In the genomic region with DNA sequence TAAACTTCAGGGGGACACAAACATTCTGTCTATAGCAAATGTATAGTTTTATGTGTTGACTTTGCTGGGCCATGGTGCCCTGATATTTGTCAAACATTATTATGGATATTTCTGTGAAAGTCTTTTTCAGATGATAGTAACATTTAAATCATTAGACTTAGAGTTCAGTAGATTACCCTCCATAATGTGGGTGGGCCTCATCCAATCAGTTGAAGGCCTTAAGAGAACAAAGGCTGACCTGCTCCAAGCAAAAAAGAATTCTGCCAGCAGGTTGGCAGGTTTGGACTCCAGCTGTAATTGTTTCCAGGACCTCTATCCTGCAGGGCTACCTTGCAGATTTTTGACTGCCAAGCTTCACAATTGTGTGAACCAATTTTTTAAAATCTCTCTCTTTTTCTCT, we compare ENCODE assay signal across 40 cellular contexts.
"Had no signal": no experiment of that assay in that cellular context is flagged by ENCODE, and none has a peak within 500 bp of the region (broad histone marks: within the 10 kb centered on the region; RNA-seq: fewer than 3 reads in every experiment).

No MANE protein-coding gene starts in this region.

- FAIRE-seq: astrocyte, bronchial epithelial cell had no signal

- H3K4me3 Mint-ChIP-seq: activated naive CD4-positive, alpha-beta T cell treated with anti-CD3 and anti-CD28 coated beads for 36 hours; activated naive CD4-positive, alpha-beta T cell treated with anti-CD3 and anti-CD28 coated beads, Interleukin-2, amount 10 ng/mL, durations not matched to agents 7 days and 5 days; activated naive CD4-positive, alpha-beta T cell treated with anti-CD3 and anti-CD28 coated beads, Interleukin-2, amount 50 U/mL, for 24 hours; activated naive CD8-positive, alpha-beta T cell; activated naive CD8-positive, alpha-beta T cell treated with anti-CD3 and anti-CD28 coated beads for 36 hours; activated naive CD8-positive, alpha-beta T cell treated with anti-CD3 and anti-CD28 coated beads, Interleukin-2, amount 10 ng/mL, durations not matched to agents 7 days and 5 days; activated naive CD8-positive, alpha-beta T cell treated with anti-CD3 and anti-CD28 coated beads, Interleukin-2, amount 50 U/mL, for 24 hours; activated T-cell treated with anti-CD3 and anti-CD28 coated beads, Interleukin-2, amount 50 U/mL, for 24 hours; activated T-cell treated with anti-CD3 and anti-CD28 coated beads, Interleukin-2, amount 50 U/mL, for 4 hours; activated T-cell treated with anti-CD3 and anti-CD28 coated beads, Interleukin-2, amount 50 U/mL, for 72 hours; activated T-helper 1 cell treated with anti-CD3 and anti-CD28 coated beads, Interleukin-12 subunit alpha, Interleukin-12 subunit beta, Interleukin-2, Interleukin-4 antibody, amounts not matched to agents 30 ng/mL and 10 ng/mL and 1 ng/mL, durations not matched to agents 14 hours and 24 hours and 36 hours; activated T-helper 17 cell treated with anti-CD3 and anti-CD28 coated beads, Interleukin-2, amount 50 U/mL, for 72 hours; brain; central memory CD8-positive, alpha-beta T cell had no signal

- H3K27me3 Mint-ChIP-seq: activated naive CD4-positive, alpha-beta T cell treated with anti-CD3 and anti-CD28 coated beads, Interleukin-2, amount 10 ng/mL, durations not matched to agents 7 days and 5 days; activated naive CD4-positive, alpha-beta T cell treated with anti-CD3 and anti-CD28 coated beads, Interleukin-2, amount 50 U/mL, for 24 hours; activated naive CD8-positive, alpha-beta T cell; activated naive CD8-positive, alpha-beta T cell treated with anti-CD3 and anti-CD28 coated beads for 36 hours; activated naive CD8-positive, alpha-beta T cell treated with anti-CD3 and anti-CD28 coated beads, Interleukin-2, amount 10 ng/mL, durations not matched to agents 7 days and 5 days; activated naive CD8-positive, alpha-beta T cell treated with anti-CD3 and anti-CD28 coated beads, Interleukin-2, amount 50 U/mL, for 24 hours; activated T-cell treated with anti-CD3 and anti-CD28 coated beads, Interleukin-2, amount 50 U/mL, for 24 hours; activated T-helper 17 cell treated with anti-CD3 and anti-CD28 coated beads, Interleukin-2, amount 50 U/mL, for 72 hours; brain; central memory CD8-positive, alpha-beta T cell had no signal

- H3K36me3 ChIP-seq: adrenal gland, ascending aorta, brain microvascular endothelial cell, breast epithelium, cardiac muscle cell had no signal

- H3K4me1 Mint-ChIP-seq: activated naive CD4-positive, alpha-beta T cell treated with anti-CD3 and anti-CD28 coated beads, Interleukin-2, amount 10 ng/mL, durations not matched to agents 7 days and 5 days; activated naive CD4-positive, alpha-beta T cell treated with anti-CD3 and anti-CD28 coated beads, Interleukin-2, amount 50 U/mL, for 24 hours; activated naive CD8-positive, alpha-beta T cell treated with anti-CD3 and anti-CD28 coated beads for 36 hours; activated naive CD8-positive, alpha-beta T cell treated with anti-CD3 and anti-CD28 coated beads, Interleukin-2, amount 10 ng/mL, durations not matched to agents 7 days and 5 days; activated naive CD8-positive, alpha-beta T cell treated with anti-CD3 and anti-CD28 coated beads, Interleukin-2, amount 50 U/mL, for 24 hours; activated T-helper 17 cell treated with anti-CD3 and anti-CD28 coated beads, Interleukin-2, amount 50 U/mL, for 72 hours; central memory CD8-positive, alpha-beta T cell had no signal

- DNase-seq: activated effector memory CD4-positive, alpha-beta T cell treated with anti-CD3 and anti-CD28 coated beads, Interleukin-2, amount 50 U/mL, for 16 hours; activated effector memory CD4-positive, alpha-beta T cell treated with Interleukin-2 at 50 U/mL for 16 hours; activated gamma-delta T cell; activated gamma-delta T cell treated with Interleukin-2 at 50 U/mL for 16 hours; activated naive CD4-positive, alpha-beta T cell; activated naive CD4-positive, alpha-beta T cell treated with anti-CD3 and anti-CD28 coated beads for 36 hours; activated naive CD4-positive, alpha-beta T cell treated with anti-CD3 and anti-CD28 coated beads, Interleukin-2, amount 10 ng/mL, durations not matched to agents 7 days and 5 days; activated naive CD4-positive, alpha-beta T cell treated with anti-CD3 and anti-CD28 coated beads, Interleukin-2, amount 50 U/mL, for 16 hours; activated naive CD4-positive, alpha-beta T cell treated with Interleukin-2 at 50 U/mL for 16 hours; activated naive CD8-positive, alpha-beta T cell treated with anti-CD3 and anti-CD28 coated beads for 36 hours; activated naive CD8-positive, alpha-beta T cell treated with anti-CD3 and anti-CD28 coated beads, Interleukin-2, amount 10 ng/mL, durations not matched to agents 7 days and 5 days; activated naive CD8-positive, alpha-beta T cell treated with anti-CD3 and anti-CD28 coated beads, Interleukin-2, amount 50 U/mL, for 24 hours; activated T-cell treated with anti-CD3 and anti-CD28 coated beads, Interleukin-2, amount 50 U/mL, for 1 hour; activated T-cell treated with anti-CD3 and anti-CD28 coated beads, Interleukin-2, amount 50 U/mL, for 24 hours; activated T-cell treated with anti-CD3 and anti-CD28 coated beads, Interleukin-2, amount 50 U/mL, for 4 hours; activated T-cell treated with anti-CD3 and anti-CD28 coated beads, Interleukin-2, amount 50 U/mL, for 48 hours; activated T-cell treated with anti-CD3 and anti-CD28 coated beads, Interleukin-2, amount 50 U/mL, for 72 hours; adrenal gland; amniotic stem cell; amygdala; anterior cingulate cortex; aorta; body of pancreas; brain microvascular endothelial cell; caudate nucleus; central memory CD4-positive, alpha-beta T cell; cerebellar nuclear complex had no signal

- H3K4me1 ChIP-seq: adrenal gland, body of pancreas, breast epithelium had no signal

- H3K9me3 ChIP-seq: adrenal gland, ascending aorta, body of pancreas, breast epithelium had no signal

- H3K27ac ChIP-seq: adrenal gland, ascending aorta, body of pancreas, brain microvascular endothelial cell, breast epithelium, cardiac muscle cell had no signal

- H3K36me3 Mint-ChIP-seq: activated naive CD4-positive, alpha-beta T cell treated with anti-CD3 and anti-CD28 coated beads, Interleukin-2, amount 10 ng/mL, durations not matched to agents 7 days and 5 days; activated naive CD4-positive, alpha-beta T cell treated with anti-CD3 and anti-CD28 coated beads, Interleukin-2, amount 50 U/mL, for 24 hours; activated naive CD4-positive, alpha-beta T cell treated with anti-CD3 and anti-CD28 coated beads, Interleukin-2, amount 50 U/mL, for 72 hours; activated naive CD8-positive, alpha-beta T cell; activated naive CD8-positive, alpha-beta T cell treated with anti-CD3 and anti-CD28 coated beads for 36 hours; activated naive CD8-positive, alpha-beta T cell treated with anti-CD3 and anti-CD28 coated beads, Interleukin-2, amount 10 ng/mL, durations not matched to agents 7 days and 5 days; brain had no signal

- H3K4me3 ChIP-seq: adrenal gland, ascending aorta, body of pancreas, breast epithelium, cardiac muscle cell had no signal

- H3K27me3 ChIP-seq: adrenal gland, ascending aorta, body of pancreas, brain microvascular endothelial cell, breast epithelium, cardiac muscle cell had no signal

- H3K27ac Mint-ChIP-seq: activated naive CD4-positive, alpha-beta T cell treated with anti-CD3 and anti-CD28 coated beads for 36 hours; activated naive CD4-positive, alpha-beta T cell treated with anti-CD3 and anti-CD28 coated beads, Interleukin-2, amount 10 ng/mL, durations not matched to agents 7 days and 5 days; activated naive CD4-positive, alpha-beta T cell treated with anti-CD3 and anti-CD28 coated beads, Interleukin-2, amount 50 U/mL, for 24 hours; activated naive CD4-positive, alpha-beta T cell treated with anti-CD3 and anti-CD28 coated beads, Interleukin-2, amount 50 U/mL, for 72 hours; activated naive CD8-positive, alpha-beta T cell; activated naive CD8-positive, alpha-beta T cell treated with anti-CD3 and anti-CD28 coated beads for 36 hours; activated naive CD8-positive, alpha-beta T cell treated with anti-CD3 and anti-CD28 coated beads, Interleukin-2, amount 10 ng/mL, durations not matched to agents 7 days and 5 days; activated naive CD8-positive, alpha-beta T cell treated with anti-CD3 and anti-CD28 coated beads, Interleukin-2, amount 50 U/mL, for 24 hours; activated T-cell treated with anti-CD3 and anti-CD28 coated beads, Interleukin-2, amount 50 U/mL, for 24 hours; activated T-cell treated with anti-CD3 and anti-CD28 coated beads, Interleukin-2, amount 50 U/mL, for 72 hours; activated T-helper 1 cell treated with anti-CD3 and anti-CD28 coated beads, Interleukin-12 subunit alpha, Interleukin-12 subunit beta, Interleukin-2, Interleukin-4 antibody, amounts not matched to agents 30 ng/mL and 10 ng/mL and 1 ng/mL, durations not matched to agents 14 hours and 24 hours and 36 hours; activated T-helper 17 cell treated with anti-CD3 and anti-CD28 coated beads, Interleukin-2, amount 50 U/mL, for 72 hours; activated T-helper 2 cell treated with anti-CD3 and anti-CD28 coated beads, Interferon-gamma antibody, Interleukin-2, Interleukin-4, amounts not matched to agents 10 μg/mL and 5 μg/mL and 100 μg/mL, durations not matched to agents 14 hours and 24 hours and 36 hours; brain had no signal

- ATAC-seq: activated naive CD4-positive, alpha-beta T cell treated with anti-CD3 and anti-CD28 coated beads, Interleukin-2, amount 50 U/mL, for 72 hours; activated naive CD8-positive, alpha-beta T cell treated with anti-CD3 and anti-CD28 coated beads, Interleukin-2, amount 50 U/mL, for 24 hours; activated T-cell treated with anti-CD3 and anti-CD28 coated beads, Interleukin-2, amount 50 U/mL, for 4 hours; activated T-cell treated with anti-CD3 and anti-CD28 coated beads, Interleukin-2, amount 50 U/mL, for 72 hours; activated T-helper 17 cell treated with anti-CD3 and anti-CD28 coated beads, Interleukin-2, amount 50 U/mL, for 72 hours; body of pancreas had no signal
